Comparison of ENCODE assay signal across 25 cellular contexts in genomic region chr16:10309271-10309932, GRCh38.
DNase-seq lines count a peak whose midpoint lies in the region; ATAC-seq, FAIRE-seq and TF ChIP-seq lines count a peak whose summit lies in the region.
"Had no signal": no experiment of that assay in that cellular context is flagged by ENCODE, and none has a peak within 500 bp of the region (broad histone marks: within the 10 kb centered on the region; RNA-seq: fewer than 3 reads in every experiment).

No MANE protein-coding gene starts in this region.

- H3K4me1 ChIP-seq in GM12878 (ENCODE audit: control insufficient read depth, insufficient read depth, low read length): peaks cover 34% of the 10 kb centered on the region
- no peaks in the 10 kb centered on the region for H3K4me1 ChIP-seq in mesendoderm (ENCODE audit: control insufficient read depth, low read depth, low read length)
- no peaks in the 10 kb centered on the region for H3K4me1 ChIP-seq in thymus (ENCODE audit: control insufficient read depth, insufficient read depth, low read length)

- no peak overlapping the region for H4K5ac ChIP-seq in mesendoderm (ENCODE audit: low read length)

- in situ Hi-C loops in GM12878 (cut with MboI): loop anchor here (10.0 to 25.0 kb wide), 2 partner anchors 578 to 995 kb away; partner anchors contain the start of gene CIITA

- H3K4ac ChIP-seq in mesendoderm (ENCODE audit: low read depth, low read length): no peak overlapping the region

- no peak overlapping the region for H3K23ac ChIP-seq in mesendoderm (ENCODE audit: low read length)

- POLR2A ChIA-PET in GM12878 (lab: Charles Lee): interaction anchor here (1.3 to 5.4 kb wide), 3 partner anchors 8 to 52 kb away, joined by 4 to 76 read pairs (median 9); no protein-coding TSS in a partner anchor

- H2BK5ac ChIP-seq in mesendoderm (ENCODE audit: low read length): no peak overlapping the region

- SMC1A ChIA-PET in GM12878 (lab: Charles Lee; ENCODE audit: uncharacterized antibody, unreplicated experiment): interaction anchor here (0.8 to 5.5 kb wide), 7 partner anchors 12 to 200 kb away, joined by 3 to 77 read pairs (median 5); no protein-coding TSS in a partner anchor

- H3K9me3 ChIP-seq in GM12878 (replicated peaks; ENCODE audit: control insufficient read depth, insufficient read depth, low read length): no peaks in the 10 kb centered on the region; the same call in 1 of the 3 replicates
- H3K9me3 ChIP-seq in thymus (ENCODE audit: control insufficient read depth): no peaks in the 10 kb centered on the region

- no peak overlapping the region for H3K56ac ChIP-seq in mesendoderm (ENCODE audit: low read length)

- no peak overlapping the region; the same call in 1 of the 2 replicates for H3K27ac ChIP-seq in GM12878 (ENCODE audit: control insufficient read depth, insufficient read depth)
- no peak overlapping the region for H3K27ac ChIP-seq in mesendoderm (ENCODE audit: low read depth, low read length)
- peak overlapping the region; percentile 49 for H3K27ac ChIP-seq in thymus (ENCODE audit: low read depth)
- H3K27ac ChIP-seq: GM23248, HL-60 had no signal

- H3K4me3 ChIP-seq in GM12878 (no peak overlapping the region), mesendoderm (ENCODE audit: low read length) (no peak overlapping the region), thymus (ENCODE audit: low read length) (no peak overlapping the region)
- H3K4me3 ChIP-seq: GM23248 had no signal

- no peak for TF ChIP-seq RAD21 in GM12878 (IDR thresholded peaks at IDR 0.05; ENCODE audit: insufficient read depth, low read depth, low read length)

- H3K79me2 ChIP-seq in GM12878 (ENCODE audit: control insufficient read depth, insufficient read depth, low read length): no peaks in the 10 kb centered on the region
- no peaks in the 10 kb centered on the region for H3K79me2 ChIP-seq in mesendoderm (ENCODE audit: control insufficient read depth, insufficient read depth, low read length)

- intact Hi-C loops in GM12878 (cut with micrococcal nuclease; ENCODE audit: unreplicated experiment): loop anchor here (10.0 kb wide), 1 partner anchor 585 kb away; no protein-coding TSS in a partner anchor

- peak; percentile 23 for DNase-seq in activated CD8-positive, alpha-beta memory T cell treated with anti-CD3 and anti-CD28 coated beads, Interleukin-2, amount 50 U/mL, for 48 hours
- DNase-seq in activated CD8-positive, alpha-beta memory T cell treated with anti-CD3 and anti-CD28 coated beads, Interleukin-2, amount 50 U/mL, for 4 hours: no peak
- DNase-seq in GM12878 (ENCODE audit: low read depth, low spot score): no peak
- no peak for DNase-seq in mesendoderm
- DNase-seq in NCI-H1436 treated with DMSO at 0.1 percent for 48 hours (lab: John Stamatoyannopoulos, UW): no peak
- no peak for DNase-seq in Kasumi-1 (lab: John Stamatoyannopoulos, UW)
- DNase-seq in NK-92 treated with Interleukin-12 subunit alpha and Interleukin-12 subunit beta, amount 100 ng/mL, for 24 hours (lab: John Stamatoyannopoulos, UW): no peak
- DNase-seq: 8988T; CD4-positive, CD25-positive, alpha-beta regulatory T cell; COR-L47; EL; GM23248; HCEC 1CT; IMR-90; Karpas-422; MM.1S; NCI-H1092 treated with DMSO at 0.1 percent for 48 hours; NCI-H1694; NCI-H2081 treated with DMSO at 0.1 percent for 48 hours; SIG-M5 had no signal

- over 99% methylated on average over 11 of the region's 11 CpGs for WGBS in GM12878 (ENCODE audit: insufficient coverage, insufficient replicate concordance, low lambda C conversion rate, missing lambda C conversion rate)
- no CpG with 5 or more reads among the region's 11 CpGs for WGBS in mesendoderm (ENCODE audit: extremely low coverage, insufficient coverage, low lambda C conversion rate)
- 94% methylated on average over 11 of the region's 11 CpGs for WGBS in thymus

- TF ChIP-seq CTCF in GM12878 (IDR thresholded peaks at IDR 0.05 in 2 of 3, conservative IDR thresholded peaks at IDR 0.05 in 1 of 3; ENCODE audit: control insufficient read depth in 2 of 3, extremely low read depth in 1 of 3, insufficient read depth in 1 of 3, low read depth in 3 of 3, low read length in 3 of 3): no peak

- H3K79me1 ChIP-seq in mesendoderm (ENCODE audit: low read length): no peaks in the 10 kb centered on the region

- CTCF ChIA-PET in GM12878 (lab: Yijun Ruan, JAX): interaction anchor here (1.7 to 13.8 kb wide), 4 partner anchors 9 to 51 kb away, joined by 5 to 196 read pairs (median 10); no protein-coding TSS in a partner anchor

- no peak overlapping the region for H2AFZ ChIP-seq in GM12878 (ENCODE audit: control insufficient read depth, low read depth, low read length)
- H2AFZ ChIP-seq: GM23248 had no signal

- peak overlapping the region; percentile 39 for H4K8ac ChIP-seq in mesendoderm (ENCODE audit: low read depth, low read length)

- no peak for ATAC-seq in GM12878

- H3K18ac ChIP-seq in mesendoderm (ENCODE audit: low read length): no peak overlapping the region

- no peaks in the 10 kb centered on the region for H4K20me1 ChIP-seq in GM12878 (ENCODE audit: control insufficient read depth, insufficient read depth)

- FAIRE-seq in GM12878 (lab: Jason Lieb, UNC): no peak
- FAIRE-seq: GM12891, GM18507, HTR-8/SVneo had no signal

- H3K4me2 ChIP-seq in GM12878 (ENCODE audit: control insufficient read depth, insufficient read depth) (no peak overlapping the region), mesendoderm (ENCODE audit: low read length) (no peak overlapping the region)

- H3K9ac ChIP-seq in GM12878 (ENCODE audit: control insufficient read depth, insufficient read depth, low read length) (no peak overlapping the region), mesendoderm (ENCODE audit: low read length) (no peak overlapping the region)
- H3K9ac ChIP-seq: GM23248 had no signal

- no peak overlapping the region for H2BK15ac ChIP-seq in mesendoderm (replicated peaks; ENCODE audit: low read depth)

- H2AK5ac ChIP-seq in mesendoderm (ENCODE audit: low read length): no peak overlapping the region

- RAD21 ChIA-PET in GM12878 (lab: Charles Lee; ENCODE audit: unreplicated experiment): interaction anchor here (0.7 to 10.2 kb wide), 7 partner anchors 11 to 206 kb away, joined by 4 to 143 read pairs (median 5); partner anchors contain the start of genes ATF7IP2 and GRIN2A

- TF ChIP-seq POLR2A in GM12878 (IDR thresholded peaks at IDR 0.05; ENCODE audit: low read depth, low read length): no peak

- H3K27me3 ChIP-seq in GM12878 (replicated peaks in 1 of 2; ENCODE audit: control insufficient read depth in 2 of 2, insufficient read depth in 2 of 2, low read length in 1 of 2) (no peaks in the 10 kb centered on the region), mesendoderm (ENCODE audit: insufficient read depth, low read length, poor library complexity) (no peaks in the 10 kb centered on the region), thymus (ENCODE audit: control insufficient read depth, insufficient read depth) (no peaks in the 10 kb centered on the region)

- H3K36me3 ChIP-seq in GM12878 (ENCODE audit: control insufficient read depth in 2 of 2, insufficient read depth in 2 of 2, low read length in 1 of 2) (no peaks in the 10 kb centered on the region), mesendoderm (ENCODE audit: control insufficient read depth, insufficient read depth, low read length) (no peaks in the 10 kb centered on the region), thymus (ENCODE audit: control insufficient read depth, insufficient read depth) (no peaks in the 10 kb centered on the region)

- TF ChIP-seq EP300 in GM12878 (IDR thresholded peaks at IDR 0.05; ENCODE audit: borderline replicate concordance in 1 of 2, control insufficient read depth in 1 of 2, low read depth in 2 of 2, low read length in 2 of 2): no peak

- no TSS peak for BruUV-seq in GM12878 (replicated peaks; lab: Mats Ljungman, UMichigan)

- no peak overlapping the region for H2BK120ac ChIP-seq in mesendoderm (ENCODE audit: low read depth, low read length)

TF ChIP-seq in GM12878, 131 proteins besides CTCF, POLR2A, EP300 and RAD21 (continues in another document):
- TF ChIP-seq MEF2B (IDR thresholded peaks at IDR 0.05; ENCODE audit: partially characterized antibody, poor library complexity, severe bottlenecking) (no peak), SMARCA5 (IDR thresholded peaks at IDR 0.05) (no peak), HDAC2 (IDR thresholded peaks at IDR 0.05) (no peak), EZH2 (IDR thresholded peaks at IDR 0.05; ENCODE audit: borderline replicate concordance, control insufficient read depth, low read depth, low read length) (no peak), NKRF (conservative IDR thresholded peaks at IDR 0.05) (no peak), NR2F1 (conservative IDR thresholded peaks at IDR 0.05) (0 out of 2 replicates have a peak, but pooled peaks have one; percentile 36)
